Comparison of ENCODE assay signal across 16 cellular contexts in the genomic region with DNA sequence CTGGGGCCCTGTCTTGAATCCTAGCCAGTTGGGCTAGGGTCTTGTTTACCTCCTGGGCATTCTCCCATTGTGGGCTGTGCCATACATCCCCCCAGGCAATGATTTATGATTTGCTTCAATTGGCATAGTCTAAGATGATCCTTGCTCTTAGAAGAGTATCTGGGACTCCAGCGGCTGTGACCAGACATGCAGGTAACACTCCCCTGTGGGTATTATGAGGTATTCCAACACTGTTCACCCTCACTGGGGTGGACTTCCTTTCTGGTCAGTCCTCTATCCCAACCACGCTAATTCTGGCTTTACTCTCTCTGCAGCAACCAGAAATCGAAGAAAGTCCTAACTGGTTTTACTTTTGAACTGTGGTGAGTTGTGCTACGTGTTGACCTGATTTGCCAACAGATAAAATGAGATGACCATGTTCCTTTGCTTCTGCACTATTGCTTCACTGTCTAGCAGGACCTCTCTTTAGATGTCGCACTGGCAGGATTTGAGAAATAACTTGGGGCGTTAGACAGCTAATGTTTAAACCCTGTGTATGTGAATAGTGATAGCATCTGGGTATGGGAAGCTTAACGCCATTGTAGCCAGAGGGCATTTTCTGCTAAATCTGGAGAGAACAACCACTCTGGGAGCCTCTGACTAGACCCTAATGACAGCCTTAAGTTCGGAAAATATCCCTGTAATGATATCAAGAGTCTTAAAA. TPM values are rescaled to one million over a fixed set of nuclear protein-coding genes. Genes with fewer than 3 reads are reported as not detected.
DNase-seq lines count a peak whose midpoint lies in the region; TF ChIP-seq lines count a peak whose summit lies in the region.
"Had no signal": no experiment of that assay in that cellular context is flagged by ENCODE, and none has a peak within 500 bp of the region (broad histone marks: within the 10 kb centered on the region; RNA-seq: fewer than 3 reads in every experiment).

No MANE protein-coding gene starts in this region.

- DNase-seq in NCI-H526 treated with DMSO at 0.1 percent for 48 hours (lab: John Stamatoyannopoulos, UW) (peak; percentile 29), NCI-H526 (lab: John Stamatoyannopoulos, UW) (no peak), ELF-1 (ENCODE audit: low read depth, low spot score) (peak; percentile 18), RPMI7951 (ENCODE audit: low read depth) (peak; percentile 32), trophoblast cell (peak; percentile 25 to 58), NCI-H1436 treated with DMSO at 0.1 percent for 48 hours (lab: John Stamatoyannopoulos, UW) (no peak), MCF 10A (ENCODE audit: unreplicated experiment) (no peak)
- no peak for DNase-seq in activated T-cell treated with anti-CD3 and anti-CD28 coated beads, Interleukin-2, amount 50 U/mL, for 1 hour
- DNase-seq: ACHN; C1 segment of cervical spinal cord; Calu3; CD4-positive, alpha-beta T cell; DMS153; DMS79 treated with DMSO at 0.1 percent for 48 hours; GF-D8; HCEC 1CT had no signal

- H3K79me1 ChIP-seq in trophoblast cell (ENCODE audit: low read length): peaks cover 5% of the 10 kb centered on the region

- H3K4me1 ChIP-seq in trophoblast cell (ENCODE audit: control insufficient read depth in 1 of 2, insufficient read depth in 2 of 2, low read length in 2 of 2): peaks cover 8% of the 10 kb centered on the region in 2 experiments

- POLR2A ChIA-PET in MCF 10A (lab: Yijun Ruan, JAX): no interaction called here

- H3K9ac ChIP-seq in trophoblast cell (ENCODE audit: low read length): no peak overlapping the region

- peak overlapping the region; percentile 51 for H3K27ac ChIP-seq in trophoblast cell (ENCODE audit: low read depth, low read length)

- no peak overlapping the region for H3K27ac Mint-ChIP-seq in MCF 10A (ENCODE audit: low read depth, unreplicated experiment)
- H3K27ac Mint-ChIP-seq: CD4-positive, alpha-beta T cell had no signal

- H3K9me3 Mint-ChIP-seq in MCF 10A (ENCODE audit: unreplicated experiment): no peaks in the 10 kb centered on the region
- H3K9me3 Mint-ChIP-seq: CD4-positive, alpha-beta T cell had no signal

- intact Hi-C loops in MCF 10A (cut with micrococcal nuclease): no loop called here

- H3K4me3 Mint-ChIP-seq in MCF 10A (ENCODE audit: unreplicated experiment): no peak overlapping the region
- H3K4me3 Mint-ChIP-seq: CD4-positive, alpha-beta T cell had no signal

- no peak overlapping the region for H3K4me3 ChIP-seq in trophoblast cell (ENCODE audit: low read depth, low read length)

- H2BK5ac ChIP-seq in trophoblast cell (ENCODE audit: low read depth, low read length, poor library complexity): no peak overlapping the region

- H3K4ac ChIP-seq in trophoblast cell (ENCODE audit: low read depth, low read length): no peak overlapping the region

- WGBS in trophoblast cell (ENCODE audit: extremely low coverage, insufficient coverage, insufficient read length): no CpG with 5 or more reads among the region's 8 CpGs

- H2AK5ac ChIP-seq in trophoblast cell (ENCODE audit: low read length): no peak overlapping the region

- H4K91ac ChIP-seq in trophoblast cell (ENCODE audit: low read depth, low read length): peak overlapping the region; percentile 2

- no peaks in the 10 kb centered on the region for H3K36me3 ChIP-seq in trophoblast cell (ENCODE audit: control insufficient read depth in 1 of 2, insufficient read depth in 2 of 2, low read length in 2 of 2)

- no peak overlapping the region for H3K18ac ChIP-seq in trophoblast cell (ENCODE audit: low read length)

- no peaks in the 10 kb centered on the region for H3K9me3 ChIP-seq in trophoblast cell (ENCODE audit: insufficient read depth, low read depth, low read length)

- H2BK120ac ChIP-seq in trophoblast cell (ENCODE audit: insufficient read depth, low read length, poor library complexity): no peak overlapping the region

- H4K8ac ChIP-seq in trophoblast cell (ENCODE audit: low read depth, low read length): no peak overlapping the region

- H3K4me1 Mint-ChIP-seq in MCF 10A (ENCODE audit: insufficient read depth, unreplicated experiment): no peaks in the 10 kb centered on the region

- no peaks in the 10 kb centered on the region for H3K79me2 ChIP-seq in trophoblast cell (ENCODE audit: control insufficient read depth, insufficient read depth, low read length, poor library complexity)

- H4K12ac ChIP-seq in trophoblast cell (ENCODE audit: low read depth, low read length): no peak overlapping the region

- TF ChIP-seq CTCF in MCF 10A (IDR thresholded peaks at IDR 0.05; ENCODE audit: unreplicated experiment): no peak

- H3K23ac ChIP-seq in trophoblast cell (ENCODE audit: low read length): no peak overlapping the region

- H2BK12ac ChIP-seq in trophoblast cell (ENCODE audit: low read length): peak overlapping the region; percentile 6

- BruUV-seq in MCF 10A (replicated peaks; lab: Mats Ljungman, UMichigan): no TSS peak

- no peak overlapping the region for H2AFZ ChIP-seq in trophoblast cell (ENCODE audit: insufficient read depth, low read length, poor library complexity)

- H3K14ac ChIP-seq in trophoblast cell (ENCODE audit: low read length): no peak overlapping the region

- peak overlapping the region; percentile 28 for H3K4me2 ChIP-seq in trophoblast cell (ENCODE audit: low read length)

- H3K36me3 Mint-ChIP-seq in MCF 10A (ENCODE audit: insufficient read depth, unreplicated experiment): no peaks in the 10 kb centered on the region

- H3K27me3 ChIP-seq in trophoblast cell (ENCODE audit: insufficient read depth, low read length): no peaks in the 10 kb centered on the region

- CTCF ChIA-PET in MCF 10A (lab: Yijun Ruan, JAX): no interaction called here

- no peaks in the 10 kb centered on the region for H3K27me3 Mint-ChIP-seq in MCF 10A (ENCODE audit: insufficient read depth, unreplicated experiment)

RNA-seq across cellular contexts. Expression of a gene that starts 6.7 kb away (rescaled TPM):
- total RNA-seq in RPMI7951 (2014; rRNA removed; shearing (Covaris generic)): 5.8 TPM in 2 replicates
- polyA plus RNA-seq in trophoblast cell (2013): 13.9 and 14.1 TPM in 2 replicates
- total RNA-seq in MCF 10A (2022): 15.4 and 16.5 TPM in 2 replicates

Comparison
In these comparisons a context has a peak if more than half of its experiments do, and no peak if none do; other contexts are left out.
1. DNase-seq: peak in NCI-H526 treated with DMSO at 0.1 percent for 48 hours (single experiment), ELF-1 (single experiment), RPMI7951 (single experiment) and trophoblast cell (2 of 2); none in NCI-H526 (0 of 2), activated T-cell treated with anti-CD3 and anti-CD28 coated beads, Interleukin-2, amount 50 U/mL, for 1 hour (single experiment), NCI-H1436 treated with DMSO at 0.1 percent for 48 hours (single experiment) and MCF 10A (single experiment).